30 cellular contexts compared by ENCODE assay signal in the genomic region with DNA sequence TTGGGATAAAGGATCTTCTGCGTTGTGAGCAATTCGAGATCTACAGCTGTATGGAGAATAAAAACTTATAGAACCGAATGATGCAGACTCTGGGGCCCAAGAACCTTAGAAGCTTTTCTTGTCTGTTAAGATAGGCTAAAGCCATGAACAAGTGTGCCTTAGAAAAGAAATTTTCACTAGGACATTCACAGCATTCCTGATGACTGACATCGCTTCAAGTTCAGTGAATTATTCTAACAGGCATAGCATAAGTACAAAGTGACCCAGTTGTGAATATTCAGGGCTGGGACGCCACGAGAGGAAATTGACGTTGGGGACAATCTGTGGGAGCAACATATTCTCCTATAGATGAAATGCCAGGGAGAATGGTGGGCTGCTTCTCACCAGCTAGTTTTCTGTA. TPM values are rescaled to one million over a fixed set of nuclear protein-coding genes. Genes with fewer than 3 reads are reported as not detected.
A peak's percentile ranks its signal among the peaks of the same experiment; 100 is the strongest.
DNase-seq lines count a peak whose midpoint lies in the region; ATAC-seq and TF ChIP-seq lines count a peak whose summit lies in the region.
"Had no signal": no experiment of that assay in that cellular context is flagged by ENCODE, and none has a peak within 500 bp of the region (broad histone marks: within the 10 kb centered on the region; RNA-seq: fewer than 3 reads in every experiment).

No MANE protein-coding gene starts in this region.

- H2BK120ac ChIP-seq in mesendoderm (ENCODE audit: low read depth, low read length): no peak overlapping the region

- no peak overlapping the region for H3K4me3 Mint-ChIP-seq in activated T-helper 1 cell treated with anti-CD3 and anti-CD28 coated beads, Interleukin-12 subunit alpha, Interleukin-12 subunit beta, Interleukin-2, Interleukin-4 antibody, amounts not matched to agents 30 ng/mL and 10 ng/mL and 1 ng/mL, durations not matched to agents 14 hours and 24 hours and 36 hours
- H3K4me3 Mint-ChIP-seq: activated naive CD4-positive, alpha-beta T cell treated with anti-CD3 and anti-CD28 coated beads, Interleukin-2, amount 10 ng/mL, durations not matched to agents 7 days and 5 days; B cell; CD8-positive, alpha-beta T cell; central memory CD8-positive, alpha-beta T cell; naive thymus-derived CD8-positive, alpha-beta T cell had no signal

- no peak overlapping the region for H3K18ac ChIP-seq in mesendoderm (ENCODE audit: low read length)

- H3K36me3 Mint-ChIP-seq in activated T-helper 1 cell treated with anti-CD3 and anti-CD28 coated beads, Interleukin-12 subunit alpha, Interleukin-12 subunit beta, Interleukin-2, Interleukin-4 antibody, amounts not matched to agents 30 ng/mL and 10 ng/mL and 1 ng/mL, durations not matched to agents 14 hours and 24 hours and 36 hours (ENCODE audit: low read depth): no peaks in the 10 kb centered on the region
- H3K36me3 Mint-ChIP-seq: activated naive CD4-positive, alpha-beta T cell treated with anti-CD3 and anti-CD28 coated beads, Interleukin-2, amount 10 ng/mL, durations not matched to agents 7 days and 5 days; CD8-positive, alpha-beta T cell; naive thymus-derived CD8-positive, alpha-beta T cell had no signal

- H3K27me3 Mint-ChIP-seq in activated T-helper 1 cell treated with anti-CD3 and anti-CD28 coated beads, Interleukin-12 subunit alpha, Interleukin-12 subunit beta, Interleukin-2, Interleukin-4 antibody, amounts not matched to agents 30 ng/mL and 10 ng/mL and 1 ng/mL, durations not matched to agents 14 hours and 24 hours and 36 hours (ENCODE audit: insufficient read depth): no peaks in the 10 kb centered on the region
- H3K27me3 Mint-ChIP-seq: activated naive CD4-positive, alpha-beta T cell treated with anti-CD3 and anti-CD28 coated beads, Interleukin-2, amount 10 ng/mL, durations not matched to agents 7 days and 5 days; central memory CD8-positive, alpha-beta T cell; naive thymus-derived CD8-positive, alpha-beta T cell had no signal

- H2BK5ac ChIP-seq in mesendoderm (ENCODE audit: low read length): no peak overlapping the region

- no peak overlapping the region for H3K27ac Mint-ChIP-seq in activated T-helper 1 cell treated with anti-CD3 and anti-CD28 coated beads, Interleukin-12 subunit alpha, Interleukin-12 subunit beta, Interleukin-2, Interleukin-4 antibody, amounts not matched to agents 30 ng/mL and 10 ng/mL and 1 ng/mL, durations not matched to agents 14 hours and 24 hours and 36 hours
- H3K27ac Mint-ChIP-seq: activated naive CD4-positive, alpha-beta T cell treated with anti-CD3 and anti-CD28 coated beads, Interleukin-2, amount 10 ng/mL, durations not matched to agents 7 days and 5 days; B cell; CD8-positive, alpha-beta T cell had no signal

- no peaks in the 10 kb centered on the region for H3K79me2 ChIP-seq in mesendoderm (ENCODE audit: control insufficient read depth, insufficient read depth, low read length)

- no peak overlapping the region for H2BK15ac ChIP-seq in mesendoderm (replicated peaks; ENCODE audit: low read depth)

- H3K27ac ChIP-seq in mesendoderm (ENCODE audit: low read depth, low read length): no peak overlapping the region
- H3K27ac ChIP-seq in coronary artery: no peak overlapping the region
- H3K27ac ChIP-seq: epithelial cell of prostate, heart right ventricle, SJSA1, stomach had no signal

- no peak overlapping the region for H3K56ac ChIP-seq in mesendoderm (ENCODE audit: low read length)

- no peak overlapping the region for H3K23ac ChIP-seq in mesendoderm (ENCODE audit: low read length)

- H3K4me1 Mint-ChIP-seq in activated T-helper 1 cell treated with anti-CD3 and anti-CD28 coated beads, Interleukin-12 subunit alpha, Interleukin-12 subunit beta, Interleukin-2, Interleukin-4 antibody, amounts not matched to agents 30 ng/mL and 10 ng/mL and 1 ng/mL, durations not matched to agents 14 hours and 24 hours and 36 hours (ENCODE audit: low read depth): peaks cover 14% of the 10 kb centered on the region

- no CpG with 5 or more reads among the region's 7 CpGs for WGBS in mesendoderm (ENCODE audit: extremely low coverage, insufficient coverage, low lambda C conversion rate)

- H3K9me3 Mint-ChIP-seq in activated T-helper 1 cell treated with anti-CD3 and anti-CD28 coated beads, Interleukin-12 subunit alpha, Interleukin-12 subunit beta, Interleukin-2, Interleukin-4 antibody, amounts not matched to agents 30 ng/mL and 10 ng/mL and 1 ng/mL, durations not matched to agents 14 hours and 24 hours and 36 hours: no peaks in the 10 kb centered on the region
- H3K9me3 Mint-ChIP-seq: activated naive CD4-positive, alpha-beta T cell treated with anti-CD3 and anti-CD28 coated beads, Interleukin-2, amount 10 ng/mL, durations not matched to agents 7 days and 5 days; CD8-positive, alpha-beta T cell had no signal

- no peak for TF ChIP-seq EP300 in Ishikawa (IDR thresholded peaks at IDR 0.05; ENCODE audit: borderline replicate concordance)

- DNase-seq in A172 (ENCODE audit: low spot score) (peak; percentile 20), dedifferentiated amniotic fluid mesenchymal stem cell (ENCODE audit: extremely low spot score) (peak; percentile 48), mesendoderm (peak; percentile 76), foreskin melanocyte (no peak), coronary artery (ENCODE audit: low spot score) (no peak)
- DNase-seq in activated T-helper 1 cell treated with anti-CD3 and anti-CD28 coated beads, Interleukin-12 subunit alpha, Interleukin-12 subunit beta, Interleukin-2, Interleukin-4 antibody, amounts not matched to agents 30 ng/mL and 10 ng/mL and 1 ng/mL, durations not matched to agents 14 hours and 24 hours and 36 hours (ENCODE audit: low spot score): no peak
- DNase-seq: activated CD4-positive, alpha-beta T cell treated with anti-CD3 and anti-CD28 coated beads, Interleukin-2, amount 50 U/mL, for 4 hours; activated CD4-positive, CD25-positive, alpha-beta regulatory T cell; activated naive CD4-positive, alpha-beta T cell treated with anti-CD3 and anti-CD28 coated beads, Interleukin-2, amount 10 ng/mL, durations not matched to agents 7 days and 5 days; anterior cingulate cortex; CD8-positive, alpha-beta T cell; effector CD8-positive, alpha-beta T cell; heart right ventricle; left colon; naive thymus-derived CD8-positive, alpha-beta T cell; NCI-H1436; NCI-H446; NCI-H774; occipital lobe; stimulated activated CD4-positive, alpha-beta T cell treated with anti-CD3 and anti-CD28 coated beads, Interleukin-2, amount 100 ng/mL, for 24 hours; stomach; T-helper 1 cell had no signal

- no peaks in the 10 kb centered on the region for H3K4me1 ChIP-seq in mesendoderm (ENCODE audit: control insufficient read depth, low read depth, low read length)
- H3K4me1 ChIP-seq: SJSA1 had no signal

- no peak overlapping the region for H3K4ac ChIP-seq in mesendoderm (ENCODE audit: low read depth, low read length)

- no peak for TF ChIP-seq CTCF in coronary artery (IDR thresholded peaks at IDR 0.05)

- H4K5ac ChIP-seq in mesendoderm (ENCODE audit: low read length): no peak overlapping the region

- no peak overlapping the region for H3K4me2 ChIP-seq in mesendoderm (ENCODE audit: low read length)

- no peaks in the 10 kb centered on the region for H3K36me3 ChIP-seq in mesendoderm (ENCODE audit: control insufficient read depth, insufficient read depth, low read length)
- H3K36me3 ChIP-seq: HAP-1, heart right ventricle, SJSA1, stomach, tibial nerve had no signal

- H2AK5ac ChIP-seq in mesendoderm (ENCODE audit: low read length): no peak overlapping the region

- no peak overlapping the region for H3K4me3 ChIP-seq in mesendoderm (ENCODE audit: low read length)
- no peak overlapping the region for H3K4me3 ChIP-seq in coronary artery
- H3K4me3 ChIP-seq: HAP-1, heart right ventricle, SJSA1, stomach, tibial nerve had no signal

- no peak overlapping the region for H3K9ac ChIP-seq in mesendoderm (ENCODE audit: low read length)

- ATAC-seq in HG02970 (IDR thresholded peaks at IDR 0.05; ENCODE audit: low FRiP score, unreplicated experiment): no peak
- ATAC-seq: CD8-positive, alpha-beta T cell; heart right ventricle; left colon; naive thymus-derived CD8-positive, alpha-beta T cell had no signal

- TF ChIP-seq RAD21 in Ishikawa (IDR thresholded peaks at IDR 0.05; ENCODE audit: low read depth): no peak

- no peaks in the 10 kb centered on the region for H3K79me1 ChIP-seq in mesendoderm (ENCODE audit: low read length)

- H3K27me3 ChIP-seq in mesendoderm (ENCODE audit: insufficient read depth, low read length, poor library complexity): no peaks in the 10 kb centered on the region
- H3K27me3 ChIP-seq: heart right ventricle, stomach, tibial nerve had no signal

- no peak overlapping the region for H4K8ac ChIP-seq in mesendoderm (ENCODE audit: low read depth, low read length)

- intact Hi-C loops in activated T-helper 1 cell treated with anti-CD3 and anti-CD28 coated beads, Interleukin-12 subunit alpha, Interleukin-12 subunit beta, Interleukin-2, Interleukin-4 antibody, amounts not matched to agents 30 ng/mL and 10 ng/mL and 1 ng/mL, durations not matched to agents 14 hours and 24 hours and 36 hours (cut with micrococcal nuclease): no loop called here

TF ChIP-seq in Ishikawa, 13 proteins besides CTCF, POLR2A, EP300 and RAD21:
- no peak for TF ChIP-seq CEBPB (IDR thresholded peaks at IDR 0.05)
- no peak for TF ChIP-seq TCF12 (IDR thresholded peaks at IDR 0.05; ENCODE audit: low read depth)
- TF ChIP-seq TEAD4 (IDR thresholded peaks at IDR 0.05): peak; percentile 52; the same call in 1 of the 2 replicates
TF ChIP-seq in Ishikawa: peak in this region for 1.

RNA-seq across cellular contexts. Expression of a gene that starts 32.0 kb away (rescaled TPM):
- total RNA-seq in A172 (2014; rRNA removed; shearing (Covaris generic)): 49.0 and 62.3 TPM in 2 replicates
- polyA plus RNA-seq in mesendoderm (2013, experiment 1 of 2): 32.3 TPM
- 33.5 TPM for polyA plus RNA-seq in mesendoderm (2013, experiment 2 of 2)
- total RNA-seq in activated T-helper 1 cell treated with anti-CD3 and anti-CD28 coated beads, Interleukin-12 subunit alpha, Interleukin-12 subunit beta, Interleukin-2, Interleukin-4 antibody, amounts not matched to agents 30 ng/mL and 10 ng/mL and 1 ng/mL, durations not matched to agents 14 hours and 24 hours and 36 hours: 71.4 and 81.5 TPM in 2 replicates

Comparison
In these comparisons a context has a peak if more than half of its experiments do, and no peak if none do; other contexts are left out.
1. DNase-seq: peak in A172 (single experiment), dedifferentiated amniotic fluid mesenchymal stem cell (single experiment) and mesendoderm (single experiment); none in foreskin melanocyte (single experiment), activated T-helper 1 cell treated with anti-CD3 and anti-CD28 coated beads, Interleukin-12 subunit alpha, Interleukin-12 subunit beta, Interleukin-2, Interleukin-4 antibody, amounts not matched to agents 30 ng/mL and 10 ng/mL and 1 ng/mL, durations not matched to agents 14 hours and 24 hours and 36 hours (single experiment) and coronary artery (single experiment).